In the genomic region with DNA sequence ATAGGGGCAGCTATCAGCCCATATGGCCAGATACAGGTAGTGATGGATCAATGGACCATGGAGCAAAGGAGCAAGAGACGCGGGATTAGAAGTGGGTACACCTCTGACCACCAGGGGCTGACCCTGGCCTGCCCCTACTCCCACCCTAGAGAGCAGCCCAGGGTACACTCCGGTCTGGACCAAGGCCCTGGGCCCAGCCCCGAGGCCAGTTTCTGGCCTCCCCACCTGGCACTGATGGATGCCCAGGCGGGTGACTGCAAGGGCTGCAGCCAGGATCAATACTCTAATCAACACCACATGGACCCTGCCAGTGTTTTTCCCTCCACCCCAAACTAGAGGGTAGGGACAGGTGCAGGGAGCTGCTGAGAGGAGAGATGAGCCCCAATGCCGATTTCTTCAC, we compare ENCODE assay signal across 1 cellular context.
TF ChIP-seq lines count a peak whose summit lies in the region.

No MANE protein-coding gene starts in this region.

TF ChIP-seq in GM23338, 12 proteins besides CTCF, POLR2A, EP300 and RAD21 (continued from another document):
- TF ChIP-seq, protein P1, sequence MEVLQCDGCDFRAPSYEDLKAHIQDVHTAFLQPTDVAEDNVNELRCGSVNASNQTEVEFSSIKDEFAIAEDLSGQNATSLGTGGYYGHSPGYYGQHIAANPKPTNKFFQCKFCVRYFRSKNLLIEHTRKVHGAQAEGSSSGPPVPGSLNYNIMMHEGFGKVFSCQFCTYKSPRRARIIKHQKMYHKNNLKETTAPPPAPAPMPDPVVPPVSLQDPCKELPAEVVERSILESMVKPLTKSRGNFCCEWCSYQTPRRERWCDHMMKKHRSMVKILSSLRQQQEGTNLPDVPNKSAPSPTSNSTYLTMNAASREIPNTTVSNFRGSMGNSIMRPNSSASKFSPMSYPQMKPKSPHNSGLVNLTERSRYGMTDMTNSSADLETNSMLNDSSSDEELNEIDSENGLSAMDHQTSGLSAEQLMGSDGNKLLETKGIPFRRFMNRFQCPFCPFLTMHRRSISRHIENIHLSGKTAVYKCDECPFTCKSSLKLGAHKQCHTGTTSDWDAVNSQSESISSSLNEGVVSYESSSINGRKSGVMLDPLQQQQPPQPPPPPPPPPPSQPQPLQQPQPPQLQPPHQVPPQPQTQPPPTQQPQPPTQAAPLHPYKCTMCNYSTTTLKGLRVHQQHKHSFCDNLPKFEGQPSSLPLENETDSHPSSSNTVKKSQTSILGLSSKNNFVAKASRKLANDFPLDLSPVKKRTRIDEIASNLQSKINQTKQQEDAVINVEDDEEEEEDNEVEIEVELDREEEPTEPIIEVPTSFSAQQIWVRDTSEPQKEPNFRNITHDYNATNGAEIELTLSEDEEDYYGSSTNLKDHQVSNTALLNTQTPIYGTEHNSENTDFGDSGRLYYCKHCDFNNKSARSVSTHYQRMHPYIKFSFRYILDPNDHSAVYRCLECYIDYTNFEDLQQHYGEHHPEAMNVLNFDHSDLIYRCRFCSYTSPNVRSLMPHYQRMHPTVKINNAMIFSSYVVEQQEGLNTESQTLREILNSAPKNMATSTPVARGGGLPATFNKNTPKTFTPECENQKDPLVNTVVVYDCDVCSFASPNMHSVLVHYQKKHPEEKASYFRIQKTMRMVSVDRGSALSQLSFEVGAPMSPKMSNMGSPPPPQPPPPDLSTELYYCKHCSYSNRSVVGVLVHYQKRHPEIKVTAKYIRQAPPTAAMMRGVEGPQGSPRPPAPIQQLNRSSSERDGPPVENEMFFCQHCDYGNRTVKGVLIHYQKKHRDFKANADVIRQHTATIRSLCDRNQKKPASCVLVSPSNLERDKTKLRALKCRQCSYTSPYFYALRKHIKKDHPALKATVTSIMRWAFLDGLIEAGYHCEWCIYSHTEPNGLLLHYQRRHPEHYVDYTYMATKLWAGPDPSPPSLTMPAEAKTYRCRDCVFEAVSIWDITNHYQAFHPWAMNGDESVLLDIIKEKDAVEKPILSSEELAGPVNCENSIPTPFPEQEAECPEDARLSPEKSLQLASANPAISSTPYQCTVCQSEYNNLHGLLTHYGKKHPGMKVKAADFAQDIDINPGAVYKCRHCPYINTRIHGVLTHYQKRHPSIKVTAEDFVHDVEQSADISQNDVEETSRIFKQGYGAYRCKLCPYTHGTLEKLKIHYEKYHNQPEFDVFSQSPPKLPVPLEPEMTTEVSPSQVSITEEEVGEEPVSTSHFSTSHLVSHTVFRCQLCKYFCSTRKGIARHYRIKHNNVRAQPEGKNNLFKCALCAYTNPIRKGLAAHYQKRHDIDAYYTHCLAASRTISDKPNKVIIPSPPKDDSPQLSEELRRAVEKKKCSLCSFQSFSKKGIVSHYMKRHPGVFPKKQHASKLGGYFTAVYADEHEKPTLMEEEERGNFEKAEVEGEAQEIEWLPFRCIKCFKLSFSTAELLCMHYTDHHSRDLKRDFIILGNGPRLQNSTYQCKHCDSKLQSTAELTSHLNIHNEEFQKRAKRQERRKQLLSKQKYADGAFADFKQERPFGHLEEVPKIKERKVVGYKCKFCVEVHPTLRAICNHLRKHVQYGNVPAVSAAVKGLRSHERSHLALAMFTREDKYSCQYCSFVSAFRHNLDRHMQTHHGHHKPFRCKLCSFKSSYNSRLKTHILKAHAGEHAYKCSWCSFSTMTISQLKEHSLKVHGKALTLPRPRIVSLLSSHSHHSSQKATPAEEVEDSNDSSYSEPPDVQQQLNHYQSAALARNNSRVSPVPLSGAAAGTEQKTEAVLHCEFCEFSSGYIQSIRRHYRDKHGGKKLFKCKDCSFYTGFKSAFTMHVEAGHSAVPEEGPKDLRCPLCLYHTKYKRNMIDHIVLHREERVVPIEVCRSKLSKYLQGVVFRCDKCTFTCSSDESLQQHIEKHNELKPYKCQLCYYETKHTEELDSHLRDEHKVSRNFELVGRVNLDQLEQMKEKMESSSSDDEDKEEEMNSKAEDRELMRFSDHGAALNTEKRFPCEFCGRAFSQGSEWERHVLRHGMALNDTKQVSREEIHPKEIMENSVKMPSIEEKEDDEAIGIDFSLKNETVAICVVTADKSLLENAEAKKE (CRISPR knock-in tag; IDR thresholded peaks at IDR 0.05): no peak
- TF ChIP-seq, protein P2, sequence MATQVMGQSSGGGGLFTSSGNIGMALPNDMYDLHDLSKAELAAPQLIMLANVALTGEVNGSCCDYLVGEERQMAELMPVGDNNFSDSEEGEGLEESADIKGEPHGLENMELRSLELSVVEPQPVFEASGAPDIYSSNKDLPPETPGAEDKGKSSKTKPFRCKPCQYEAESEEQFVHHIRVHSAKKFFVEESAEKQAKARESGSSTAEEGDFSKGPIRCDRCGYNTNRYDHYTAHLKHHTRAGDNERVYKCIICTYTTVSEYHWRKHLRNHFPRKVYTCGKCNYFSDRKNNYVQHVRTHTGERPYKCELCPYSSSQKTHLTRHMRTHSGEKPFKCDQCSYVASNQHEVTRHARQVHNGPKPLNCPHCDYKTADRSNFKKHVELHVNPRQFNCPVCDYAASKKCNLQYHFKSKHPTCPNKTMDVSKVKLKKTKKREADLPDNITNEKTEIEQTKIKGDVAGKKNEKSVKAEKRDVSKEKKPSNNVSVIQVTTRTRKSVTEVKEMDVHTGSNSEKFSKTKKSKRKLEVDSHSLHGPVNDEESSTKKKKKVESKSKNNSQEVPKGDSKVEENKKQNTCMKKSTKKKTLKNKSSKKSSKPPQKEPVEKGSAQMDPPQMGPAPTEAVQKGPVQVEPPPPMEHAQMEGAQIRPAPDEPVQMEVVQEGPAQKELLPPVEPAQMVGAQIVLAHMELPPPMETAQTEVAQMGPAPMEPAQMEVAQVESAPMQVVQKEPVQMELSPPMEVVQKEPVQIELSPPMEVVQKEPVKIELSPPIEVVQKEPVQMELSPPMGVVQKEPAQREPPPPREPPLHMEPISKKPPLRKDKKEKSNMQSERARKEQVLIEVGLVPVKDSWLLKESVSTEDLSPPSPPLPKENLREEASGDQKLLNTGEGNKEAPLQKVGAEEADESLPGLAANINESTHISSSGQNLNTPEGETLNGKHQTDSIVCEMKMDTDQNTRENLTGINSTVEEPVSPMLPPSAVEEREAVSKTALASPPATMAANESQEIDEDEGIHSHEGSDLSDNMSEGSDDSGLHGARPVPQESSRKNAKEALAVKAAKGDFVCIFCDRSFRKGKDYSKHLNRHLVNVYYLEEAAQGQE (IDR thresholded peaks at IDR 0.05; ENCODE audit: unreplicated experiment): no peak
- no peak for TF ChIP-seq EZH2 (IDR thresholded peaks at IDR 0.05; ENCODE audit: low read depth, unreplicated experiment)
TF ChIP-seq in GM23338: peak in this region for 0.
